ENCODE assay signal across 12 cellular contexts in genomic region chr3:159733194-159733860, GRCh38.
A peak's percentile ranks its signal among the peaks of the same experiment; 100 is the strongest.
DNase-seq lines count a peak whose midpoint lies in the region; ATAC-seq, FAIRE-seq and TF ChIP-seq lines count a peak whose summit lies in the region.
"Had no signal": no experiment of that assay in that cellular context is flagged by ENCODE, and none has a peak within 500 bp of the region (broad histone marks: within the 10 kb centered on the region; RNA-seq: fewer than 3 reads in every experiment).

No MANE protein-coding gene starts in this region.

- H3K27me3 Mint-ChIP-seq in progenitor cell of endocrine pancreas = no peaks in the 10 kb centered on the region

- BruUV-seq in mammary epithelial cell (replicated peaks; lab: Mats Ljungman, UMichigan) = no TSS peak

- peak overlapping the region; percentile 90 for H3K4me2 ChIP-seq in mammary epithelial cell (ENCODE audit: insufficient read depth, low read depth, low read length)

- no peak for TF ChIP-seq CTCF in mammary epithelial cell (conservative IDR thresholded peaks at IDR 0.05 in 1 of 2, IDR thresholded peaks at IDR 0.05 in 1 of 2; ENCODE audit: extremely low read depth in 1 of 2, insufficient read depth in 1 of 2, low read depth in 1 of 2, low read length in 2 of 2)
- no peak for TF ChIP-seq CTCF in progenitor cell of endocrine pancreas (IDR thresholded peaks at IDR 0.05; ENCODE audit: unreplicated experiment)

- no peak overlapping the region for H2AFZ ChIP-seq in mammary epithelial cell (ENCODE audit: low read depth, low read length)

- peaks cover 7% of the 10 kb centered on the region for H3K79me2 ChIP-seq in mammary epithelial cell (ENCODE audit: insufficient read depth, low read length)

- H3K9me3 ChIP-seq in mammary epithelial cell (replicated peaks; ENCODE audit: insufficient read depth, low read length) = no peaks in the 10 kb centered on the region
- H3K9me3 ChIP-seq: gastrocnemius medialis, neutrophil had no signal

- peak; percentile 89 for DNase-seq in A172 (ENCODE audit: low spot score)
- DNase-seq in HTR-8/SVneo (ENCODE audit: insufficient read length, low spot score) = peak; percentile 77
- peak; percentile 23 for DNase-seq in mammary epithelial cell
- DNase-seq in kidney glomerular epithelial cell (lab: John Stamatoyannopoulos, UW) = peak; percentile 98
- no peak for DNase-seq in NCI-H2196 treated with DMSO at 0.1 percent for 48 hours (lab: John Stamatoyannopoulos, UW; ENCODE audit: unreplicated experiment)
- DNase-seq in NCI-H2107 (lab: John Stamatoyannopoulos, UW) = no peak
- no peak for DNase-seq in progenitor cell of endocrine pancreas (ENCODE audit: low spot score, unreplicated experiment)
- DNase-seq: gastrocnemius medialis had no signal

- H3K36me3 Mint-ChIP-seq in progenitor cell of endocrine pancreas (ENCODE audit: insufficient read depth) = no peaks in the 10 kb centered on the region

- H3K4me1 ChIP-seq in mammary epithelial cell (ENCODE audit: insufficient read depth, low read length) = peaks cover 15% of the 10 kb centered on the region
- H3K4me1 ChIP-seq: gastrocnemius medialis had no signal

- peak overlapping the region in 2 of 3 experiments; percentile 38 to 52 for H3K4me3 ChIP-seq in mammary epithelial cell (replicated peaks in 1 of 3; ENCODE audit: insufficient read depth in 1 of 3, low read depth in 2 of 3, low read length in 3 of 3)
- H3K4me3 ChIP-seq: GM12878 had no signal

- no peaks in the 10 kb centered on the region for H3K36me3 ChIP-seq in mammary epithelial cell (ENCODE audit: insufficient read depth, low read length)
- H3K36me3 ChIP-seq: gastrocnemius medialis, neutrophil had no signal

- no peak for FAIRE-seq in HTR-8/SVneo (lab: Jason Lieb, UNC)
- FAIRE-seq: GM12878, TTC549 had no signal

- no peaks in the 10 kb centered on the region for H4K20me1 ChIP-seq in mammary epithelial cell (ENCODE audit: insufficient read depth, low read length)

- intact Hi-C loops in mammary epithelial cell (cut with micrococcal nuclease) = loop anchor here (2.0 kb wide), 1 partner anchor 71 kb away; no protein-coding TSS in a partner anchor

- CTCF ChIA-PET in mammary epithelial cell (lab: Charles Lee; ENCODE audit: low non-redundant PET) = no interaction called here

- dilution Hi-C loops in mammary epithelial cell (cut with HindIII; ENCODE audit: low sequenced_read_pairs) = loop anchor here (5.0 kb wide), 1 partner anchor 106 kb away; no protein-coding TSS in a partner anchor

- no peaks in the 10 kb centered on the region for H3K9me3 Mint-ChIP-seq in progenitor cell of endocrine pancreas (ENCODE audit: low read depth)

- no peak overlapping the region for H3K4me3 Mint-ChIP-seq in progenitor cell of endocrine pancreas (ENCODE audit: low read depth)

- H3K27ac Mint-ChIP-seq in progenitor cell of endocrine pancreas = no peak overlapping the region

- no peak overlapping the region for H3K27ac ChIP-seq in mammary epithelial cell (ENCODE audit: insufficient read depth, low read depth, low read length)
- H3K27ac ChIP-seq: neutrophil had no signal

- no peaks in the 10 kb centered on the region for H3K27me3 ChIP-seq in mammary epithelial cell (ENCODE audit: insufficient read depth, low read length)
- H3K27me3 ChIP-seq: gastrocnemius medialis, neutrophil had no signal

- H3K9ac ChIP-seq in mammary epithelial cell (ENCODE audit: insufficient read depth, low read length) = no peak overlapping the region

- in situ Hi-C loops in mammary epithelial cell (cut with MboI; ENCODE audit: low sequenced_read_pairs in 2 of 2) = no loop called here

- 41% methylated on average over 5 of the region's 5 CpGs for WGBS in mammary epithelial cell (ENCODE audit: low coverage, missing lambda C conversion rate)

- peaks cover 12% of the 10 kb centered on the region for H3K4me1 Mint-ChIP-seq in progenitor cell of endocrine pancreas (ENCODE audit: low read depth)

- no peak for ATAC-seq in GM21529 (IDR thresholded peaks at IDR 0.05; ENCODE audit: unreplicated experiment)
- ATAC-seq: gastrocnemius medialis, GM12878 had no signal

Comparison
In these comparisons a context has a peak if more than half of its experiments do, and no peak if none do; other contexts are left out.
1. DNase-seq: peak in A172 (single experiment), HTR-8/SVneo (single experiment), mammary epithelial cell (single experiment) and kidney glomerular epithelial cell (single experiment); none in NCI-H2196 treated with DMSO at 0.1 percent for 48 hours (single experiment), NCI-H2107 (single experiment) and progenitor cell of endocrine pancreas (single experiment).